Comparison of ENCODE assay signal across 22 cellular contexts in genomic region chr6:93550551-93551276, GRCh38.
DNase-seq lines count a peak whose midpoint lies in the region; ATAC-seq and TF ChIP-seq lines count a peak whose summit lies in the region.
"Had no signal": no experiment of that assay in that cellular context is flagged by ENCODE, and none has a peak within 500 bp of the region (broad histone marks: within the 10 kb centered on the region; RNA-seq: fewer than 3 reads in every experiment).

No MANE protein-coding gene starts in this region.

- peak; percentile 86 for ATAC-seq in PC-3
- no peak for ATAC-seq in Right ventricle myocardium inferior
- ATAC-seq in activated CD8-positive, alpha-beta T cell treated with anti-CD3 and anti-CD28 coated beads, Interleukin-2, amount 10 ng/mL, durations not matched to agents 7 days and 5 days: no peak
- ATAC-seq: activated T-cell treated with anti-CD3 and anti-CD28 coated beads, Interleukin-2, amount 50 U/mL, for 4 hours; body of pancreas; left cardiac atrium had no signal

- H3K4me3 ChIP-seq in PC-3 (ENCODE audit: low read length): no peak overlapping the region
- no peak overlapping the region for H3K4me3 ChIP-seq in mesenchymal stem cell (ENCODE audit: insufficient read depth in 1 of 2, low read depth in 1 of 2, low read length in 2 of 2)
- H3K4me3 ChIP-seq: body of pancreas, coronary artery had no signal

- no peaks in the 10 kb centered on the region for H3K36me3 Mint-ChIP-seq in activated CD8-positive, alpha-beta T cell treated with anti-CD3 and anti-CD28 coated beads, Interleukin-2, amount 10 ng/mL, durations not matched to agents 7 days and 5 days (ENCODE audit: low read depth)
- H3K36me3 Mint-ChIP-seq: activated naive CD4-positive, alpha-beta T cell treated with anti-CD3 and anti-CD28 coated beads, Interleukin-2, amount 50 U/mL, for 24 hours had no signal

- H3K36me3 ChIP-seq in PC-3 (ENCODE audit: low read depth, low read length): no peaks in the 10 kb centered on the region
- no peaks in the 10 kb centered on the region for H3K36me3 ChIP-seq in mesenchymal stem cell (ENCODE audit: control insufficient read depth in 1 of 2, insufficient read depth in 2 of 2, low read depth in 1 of 2, low read length in 2 of 2)

- H3K79me1 ChIP-seq in mesenchymal stem cell (replicated peaks; ENCODE audit: low read length, poor library complexity, severe bottlenecking): no peaks in the 10 kb centered on the region

- H3K9ac ChIP-seq in PC-3 (ENCODE audit: low read length) (no peak overlapping the region), mesenchymal stem cell (ENCODE audit: low read length) (no peak overlapping the region)

- intact Hi-C loops in PC-3 (cut with micrococcal nuclease): no loop called here
- intact Hi-C loops in Right ventricle myocardium inferior (cut with DNase I): no loop called here

- TF ChIP-seq CTCF in PC-3 (conservative IDR thresholded peaks at IDR 0.05; ENCODE audit: low read depth, low read length): no peak

- no peak overlapping the region for H2BK120ac ChIP-seq in mesenchymal stem cell (ENCODE audit: low read depth, low read length)

- H3K4me1 ChIP-seq in PC-3 (ENCODE audit: insufficient read depth, low read length) (no peaks in the 10 kb centered on the region), mesenchymal stem cell (ENCODE audit: control insufficient read depth, insufficient read depth, low read depth, low read length) (no peaks in the 10 kb centered on the region)
- H3K4me1 ChIP-seq: body of pancreas had no signal

- no peak overlapping the region for H3K18ac ChIP-seq in mesenchymal stem cell (ENCODE audit: low read depth in 1 of 2, low read length in 2 of 2)

- H3K27me3 ChIP-seq in PC-3 (ENCODE audit: low read length) (no peaks in the 10 kb centered on the region), mesenchymal stem cell (ENCODE audit: control insufficient read depth in 1 of 2, insufficient read depth in 1 of 2, low read length in 2 of 2) (no peaks in the 10 kb centered on the region)
- H3K27me3 ChIP-seq: body of pancreas had no signal

- no peak overlapping the region for H3K23ac ChIP-seq in mesenchymal stem cell (ENCODE audit: low read length in 2 of 2)

- BruUV-seq in PC-3 (replicated peaks; lab: Mats Ljungman, UMichigan): no TSS peak

- H3K4me1 Mint-ChIP-seq in activated CD8-positive, alpha-beta T cell treated with anti-CD3 and anti-CD28 coated beads, Interleukin-2, amount 10 ng/mL, durations not matched to agents 7 days and 5 days (ENCODE audit: low read depth): no peaks in the 10 kb centered on the region
- H3K4me1 Mint-ChIP-seq: activated CD4-positive, alpha-beta memory T cell treated with anti-CD3 and anti-CD28 coated beads, Interleukin-2, amount 10 ng/mL, durations not matched to agents 7 days and 5 days; activated naive CD4-positive, alpha-beta T cell treated with anti-CD3 and anti-CD28 coated beads, Interleukin-2, amount 50 U/mL, for 24 hours; neural crest cell had no signal

- H3K4me2 ChIP-seq in PC-3 (ENCODE audit: low read length) (no peak overlapping the region), mesenchymal stem cell (ENCODE audit: low read length, poor library complexity, severe bottlenecking) (no peak overlapping the region)

- no peak overlapping the region for H2BK15ac ChIP-seq in mesenchymal stem cell (ENCODE audit: low read depth, poor library complexity, severe bottlenecking)

- POLR2A ChIA-PET in PC-3 (lab: Charles Lee; ENCODE audit: unreplicated experiment): no interaction called here
- POLR2A ChIA-PET in activated CD8-positive, alpha-beta T cell treated with anti-CD3 and anti-CD28 coated beads, Interleukin-2, amount 10 ng/mL, durations not matched to agents 7 days and 5 days (lab: Charles Lee): no interaction called here

- no peak overlapping the region for H3K14ac ChIP-seq in mesenchymal stem cell (ENCODE audit: low read length in 2 of 2)

- H3K27ac Mint-ChIP-seq in activated CD8-positive, alpha-beta T cell treated with anti-CD3 and anti-CD28 coated beads, Interleukin-2, amount 10 ng/mL, durations not matched to agents 7 days and 5 days: no peak overlapping the region
- H3K27ac Mint-ChIP-seq: activated CD4-positive, alpha-beta memory T cell treated with anti-CD3 and anti-CD28 coated beads, Interleukin-2, amount 10 ng/mL, durations not matched to agents 7 days and 5 days; activated naive CD4-positive, alpha-beta T cell treated with anti-CD3 and anti-CD28 coated beads, Interleukin-2, amount 50 U/mL, for 24 hours had no signal

- H3K4me3 Mint-ChIP-seq in activated CD8-positive, alpha-beta T cell treated with anti-CD3 and anti-CD28 coated beads, Interleukin-2, amount 10 ng/mL, durations not matched to agents 7 days and 5 days: no peak overlapping the region
- H3K4me3 Mint-ChIP-seq: activated CD4-positive, alpha-beta memory T cell treated with anti-CD3 and anti-CD28 coated beads, Interleukin-2, amount 10 ng/mL, durations not matched to agents 7 days and 5 days; activated naive CD4-positive, alpha-beta T cell treated with anti-CD3 and anti-CD28 coated beads, Interleukin-2, amount 50 U/mL, for 24 hours; activated T-cell treated with anti-CD3 and anti-CD28 coated beads, Interleukin-2, amount 50 U/mL, for 4 hours; neural crest cell had no signal

- no peaks in the 10 kb centered on the region for H3K9me2 ChIP-seq in PC-3 (replicated peaks; ENCODE audit: low read length)

- peak in 2 of 3 experiments; percentile 28 to 78 for DNase-seq in NCI-H1417 (lab: John Stamatoyannopoulos, UW)
- DNase-seq in NCI-H1417 treated with DMSO at 0.1 percent for 48 hours (lab: John Stamatoyannopoulos, UW): no peak
- peak; percentile 85 for DNase-seq in NCI-H187 treated with DMSO at 0.1 percent for 48 hours (lab: John Stamatoyannopoulos, UW)
- peak; percentile 20 for DNase-seq in PC-3
- peak; percentile 78 for DNase-seq in mesenchymal stem cell
- DNase-seq in dedifferentiated amniotic fluid mesenchymal stem cell (ENCODE audit: extremely low spot score): no peak
- DNase-seq in Right ventricle myocardium inferior (ENCODE audit: missing footprints): no peak
- no peak for DNase-seq in activated CD8-positive, alpha-beta T cell treated with anti-CD3 and anti-CD28 coated beads, Interleukin-2, amount 10 ng/mL, durations not matched to agents 7 days and 5 days
- DNase-seq: 8988T; activated CD4-positive, alpha-beta memory T cell treated with anti-CD3 and anti-CD28 coated beads, Interleukin-2, amount 10 ng/mL, durations not matched to agents 7 days and 5 days; activated T-cell treated with anti-CD3 and anti-CD28 coated beads, Interleukin-2, amount 50 U/mL, for 4 hours; body of pancreas; DND-41; hypothalamus; left cardiac atrium; Right ventricle myocardium superior; stimulated activated CD4-positive, alpha-beta T cell treated with anti-CD3 and anti-CD28 coated beads, Interleukin-12 subunit alpha, Interleukin-12 subunit beta, amount 100 ng/mL, for 4 hours; T-helper 1 cell had no signal

- H4K8ac ChIP-seq in mesenchymal stem cell (ENCODE audit: low read length): no peak overlapping the region

- H3K9me3 ChIP-seq in PC-3 (ENCODE audit: low read length) (no peaks in the 10 kb centered on the region), mesenchymal stem cell (ENCODE audit: control insufficient read depth, low read length) (no peaks in the 10 kb centered on the region)
- H3K9me3 ChIP-seq: body of pancreas had no signal

- CTCF ChIA-PET in PC-3 (lab: Charles Lee): no interaction called here
- CTCF ChIA-PET in activated CD8-positive, alpha-beta T cell treated with anti-CD3 and anti-CD28 coated beads, Interleukin-2, amount 10 ng/mL, durations not matched to agents 7 days and 5 days (lab: Charles Lee): no interaction called here

- H3K27me3 Mint-ChIP-seq in activated CD8-positive, alpha-beta T cell treated with anti-CD3 and anti-CD28 coated beads, Interleukin-2, amount 10 ng/mL, durations not matched to agents 7 days and 5 days (ENCODE audit: low read depth): no peaks in the 10 kb centered on the region
- H3K27me3 Mint-ChIP-seq: activated CD4-positive, alpha-beta memory T cell treated with anti-CD3 and anti-CD28 coated beads, Interleukin-2, amount 10 ng/mL, durations not matched to agents 7 days and 5 days; activated naive CD4-positive, alpha-beta T cell treated with anti-CD3 and anti-CD28 coated beads, Interleukin-2, amount 50 U/mL, for 24 hours had no signal

- no peak overlapping the region for H4K91ac ChIP-seq in mesenchymal stem cell (ENCODE audit: low read length)

- no peak overlapping the region for H2BK12ac ChIP-seq in mesenchymal stem cell (ENCODE audit: low read length in 2 of 2)

- no peaks in the 10 kb centered on the region for H3K79me2 ChIP-seq in PC-3 (ENCODE audit: low read length)

- no peak overlapping the region for H3K4ac ChIP-seq in mesenchymal stem cell (ENCODE audit: low read depth in 1 of 2, low read length in 2 of 2)

- no peaks in the 10 kb centered on the region for H4K20me1 ChIP-seq in PC-3 (ENCODE audit: low read length)

- H3K9me3 Mint-ChIP-seq in activated CD8-positive, alpha-beta T cell treated with anti-CD3 and anti-CD28 coated beads, Interleukin-2, amount 10 ng/mL, durations not matched to agents 7 days and 5 days (ENCODE audit: insufficient read depth): no peaks in the 10 kb centered on the region
- H3K9me3 Mint-ChIP-seq: activated naive CD4-positive, alpha-beta T cell treated with anti-CD3 and anti-CD28 coated beads, Interleukin-2, amount 50 U/mL, for 24 hours had no signal

- no peaks in the 10 kb centered on the region for H3F3A ChIP-seq in PC-3 (ENCODE audit: low read length, unreplicated experiment)

- no peak overlapping the region for H2BK5ac ChIP-seq in mesenchymal stem cell (ENCODE audit: low read depth, low read length, poor library complexity, severe bottlenecking)

- no peak overlapping the region for H3K27ac ChIP-seq in PC-3 (ENCODE audit: low read length)
- H3K27ac ChIP-seq in mesenchymal stem cell (ENCODE audit: low read length, poor library complexity, severe bottlenecking): peak overlapping the region; percentile 78
- H3K27ac ChIP-seq: body of pancreas, coronary artery, VCaP had no signal

- H2AFZ ChIP-seq in PC-3 (ENCODE audit: low read length) (no peak overlapping the region), mesenchymal stem cell (ENCODE audit: low read depth, low read length) (no peak overlapping the region)

- H2AK5ac ChIP-seq in mesenchymal stem cell (ENCODE audit: low read length, severe bottlenecking): peak overlapping the region; percentile 53

Comparison
In these comparisons a context has a peak if more than half of its experiments do, and no peak if none do; other contexts are left out.
1. DNase-seq: peak in NCI-H1417 (2 of 3), NCI-H187 treated with DMSO at 0.1 percent for 48 hours (single experiment), PC-3 (single experiment) and mesenchymal stem cell (single experiment); none in NCI-H1417 treated with DMSO at 0.1 percent for 48 hours (single experiment), dedifferentiated amniotic fluid mesenchymal stem cell (single experiment), Right ventricle myocardium inferior (single experiment) and activated CD8-positive, alpha-beta T cell treated with anti-CD3 and anti-CD28 coated beads, Interleukin-2, amount 10 ng/mL, durations not matched to agents 7 days and 5 days (single experiment).